Comparison of ENCODE assay signal across 9 cellular contexts in genomic region chr2:55923091-55923977, GRCh38. TPM values are rescaled to one million over a fixed set of nuclear protein-coding genes. Genes with fewer than 3 reads are reported as not detected.
DNase-seq lines count a peak whose midpoint lies in the region; TF ChIP-seq lines count a peak whose summit lies in the region.
"Had no signal": no experiment of that assay in that cellular context is flagged by ENCODE, and none has a peak within 500 bp of the region (broad histone marks: within the 10 kb centered on the region; RNA-seq: fewer than 3 reads in every experiment).

TSS of gene EFEMP1 (minus strand) at chr2:55923782. CDS start at chr2:55922440, 1,342 bp downstream.

- peak within 1 kb of the TSS; percentile 77 for H3K4me2 ChIP-seq in osteoblast (ENCODE audit: insufficient read depth, low read length)
- H3K4me2 ChIP-seq: BLaER1 had no signal

- H2AFZ ChIP-seq in osteoblast (ENCODE audit: low read length), result peak within 1 kb of the TSS; percentile 86

- no peaks in the 10 kb centered on the region for H3K9me3 ChIP-seq in osteoblast (ENCODE audit: low read depth, low read length)

- H3K27me3 ChIP-seq in osteoblast (ENCODE audit: insufficient read depth, low read length), result peaks cover 4% of the 10 kb centered on the region
- H3K27me3 ChIP-seq: BLaER1 had no signal

- H4K20me1 ChIP-seq in osteoblast (ENCODE audit: insufficient read depth, low read length), result peaks cover 17% of the 10 kb centered on the region
- H4K20me1 ChIP-seq: BLaER1 had no signal

- H3K4me1 ChIP-seq in osteoblast (ENCODE audit: insufficient read depth, low read length), result peaks cover 42% of the 10 kb centered on the region
- H3K4me1 ChIP-seq: BLaER1 had no signal

- peaks cover 51% of the 10 kb centered on the region for H3K79me2 ChIP-seq in osteoblast (ENCODE audit: insufficient read depth, low read length)

- H3K27ac ChIP-seq in VCaP, result no peak within 1 kb of the TSS
- H3K27ac ChIP-seq in osteoblast (ENCODE audit: low read depth, low read length), result peak within 1 kb of the TSS; percentile 68
- H3K27ac ChIP-seq: BLaER1 had no signal

- TF ChIP-seq CTCF in VCaP (conservative IDR thresholded peaks at IDR 0.05) (peak; percentile 46), osteoblast (IDR thresholded peaks at IDR 0.05; ENCODE audit: extremely low read depth, low read depth, low read length) (no peak)

- H3K36me3 ChIP-seq in osteoblast (ENCODE audit: insufficient read depth, low read length), result peaks cover 39% of the 10 kb centered on the region

- peak; percentile 74 for DNase-seq in DMS53 (lab: John Stamatoyannopoulos, UW)
- DNase-seq in DMS53 treated with DMSO at 0.1 percent for 48 hours (lab: John Stamatoyannopoulos, UW; ENCODE audit: unreplicated experiment), result no peak
- DNase-seq in HK-2 (ENCODE audit: unreplicated experiment), result peak; percentile 69
- peak; percentile 75 for DNase-seq in glomerular visceral epithelial cell (ENCODE audit: extremely low spot score)
- peak; percentile 88 for DNase-seq in osteoblast (ENCODE audit: insufficient read length, low spot score, missing footprints)
- no peak for DNase-seq in NCI-H1694 treated with DMSO at 0.1 percent for 48 hours (lab: John Stamatoyannopoulos, UW)
- no peak for DNase-seq in GF-D8 (lab: John Stamatoyannopoulos, UW)

- peak within 1 kb of the TSS; percentile 94 for H3K4me3 ChIP-seq in osteoblast (ENCODE audit: insufficient read depth, low read length)
- H3K4me3 ChIP-seq: BLaER1 had no signal

RNA-seq across cellular contexts. Expression of gene EFEMP1, which starts in this region (rescaled TPM):
- total RNA-seq in osteoblast, result 1,402 and 1,564 TPM in 2 replicates

Comparison
In these comparisons a context has a peak if more than half of its experiments do, and no peak if none do; other contexts are left out.
1. DNase-seq: peak in DMS53 (single experiment), HK-2 (single experiment), glomerular visceral epithelial cell (single experiment) and osteoblast (single experiment); none in DMS53 treated with DMSO at 0.1 percent for 48 hours (single experiment), NCI-H1694 treated with DMSO at 0.1 percent for 48 hours (single experiment) and GF-D8 (single experiment).